Comparison of ENCODE assay signal across 13 cellular contexts in the genomic region with DNA sequence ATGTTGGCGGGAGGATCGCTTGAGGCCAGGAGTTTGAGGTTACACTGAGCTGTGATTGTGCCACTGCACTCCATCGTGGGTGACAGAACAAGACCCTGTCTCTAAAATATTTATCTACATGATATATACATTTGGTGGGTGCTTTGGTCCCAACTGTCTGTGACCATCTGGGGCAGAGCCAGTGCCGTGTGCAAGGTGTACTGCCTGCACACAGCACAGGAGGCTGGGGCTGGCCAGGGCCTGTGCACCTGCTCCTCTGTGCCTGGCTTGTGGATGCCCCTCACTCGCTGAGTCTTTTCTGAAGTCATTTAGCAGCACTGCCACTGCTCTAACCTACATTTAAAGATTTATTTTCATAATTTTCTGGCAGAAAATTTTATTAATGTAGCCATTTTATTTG.
"Had no signal": no experiment of that assay in that cellular context is flagged by ENCODE, and none has a peak within 500 bp of the region (broad histone marks: within the 10 kb centered on the region; RNA-seq: fewer than 3 reads in every experiment).

No MANE protein-coding gene starts in this region.

- H3K36me3 ChIP-seq: sigmoid colon had no signal

- H3K4me1 ChIP-seq: right atrium auricular region, sigmoid colon had no signal

- H3K9me3 ChIP-seq: heart left ventricle, mucosa of descending colon, right atrium auricular region, sigmoid colon had no signal

- H3K4me3 ChIP-seq: heart left ventricle, mucosa of descending colon, right atrium auricular region, sigmoid colon had no signal

- ATAC-seq: esophagus mucosa; heart left ventricle; mucosa of descending colon; naive thymus-derived CD8-positive, alpha-beta T cell had no signal

- DNase-seq: effector memory CD4-positive, alpha-beta T cell; heart left ventricle; hippocampal formation; mammary epithelial cell; mucosa of descending colon; naive thymus-derived CD8-positive, alpha-beta T cell; sigmoid colon; small intestine; stimulated activated CD4-positive, alpha-beta T cell treated with anti-CD3 and anti-CD28 coated beads, Interleukin-12 subunit alpha, Interleukin-12 subunit beta, amount 100 ng/mL, for 4 hours; stimulated activated naive CD4-positive, alpha-beta T cell; trophoblast cell had no signal

- H3K9me3 Mint-ChIP-seq: naive thymus-derived CD8-positive, alpha-beta T cell had no signal

- H3K27ac ChIP-seq: heart left ventricle, right atrium auricular region, sigmoid colon had no signal

- H3K27me3 Mint-ChIP-seq: naive thymus-derived CD8-positive, alpha-beta T cell had no signal

- H3K4me3 Mint-ChIP-seq: naive thymus-derived CD8-positive, alpha-beta T cell had no signal

- H3K27me3 ChIP-seq: heart left ventricle, right atrium auricular region, sigmoid colon had no signal
